In genomic region chr4:186722856-186723206, GRCh38 we compare ENCODE assay signal across 9 cellular contexts. TPM values are rescaled to one million over a fixed set of nuclear protein-coding genes. Genes with fewer than 3 reads are reported as not detected.
DNase-seq lines count a peak whose midpoint lies in the region; ATAC-seq, FAIRE-seq and TF ChIP-seq lines count a peak whose summit lies in the region.
"Had no signal": no experiment of that assay in that cellular context is flagged by ENCODE, and none has a peak within 500 bp of the region (broad histone marks: within the 10 kb centered on the region; RNA-seq: fewer than 3 reads in every experiment).

No MANE protein-coding gene starts in this region.

- H3K4me2 ChIP-seq in mammary epithelial cell (ENCODE audit: insufficient read depth, low read depth, low read length): peak overlapping the region; percentile 78

- H3K4me3 ChIP-seq in mammary epithelial cell (replicated peaks in 1 of 3; ENCODE audit: insufficient read depth in 1 of 3, low read depth in 2 of 3, low read length in 3 of 3) (peak overlapping the region; percentile 78 to 100 (median 92)), lower lobe of right lung (peak overlapping the region; percentile 77)

- ATAC-seq in activated naive CD4-positive, alpha-beta T cell treated with anti-CD3 and anti-CD28 coated beads, Interleukin-2, amount 50 U/mL, for 72 hours: no peak
- ATAC-seq in lower lobe of right lung (no peak), GM18861 (IDR thresholded peaks at IDR 0.05; ENCODE audit: unreplicated experiment) (no peak)

- BruUV-seq in mammary epithelial cell (replicated peaks; lab: Mats Ljungman, UMichigan): no TSS peak

- FAIRE-seq in RCC 7860 (lab: Jason Lieb, UNC): no peak
- FAIRE-seq in GM19239 (lab: Jason Lieb, UNC): no peak

- H3K9me3 ChIP-seq in mammary epithelial cell (replicated peaks; ENCODE audit: insufficient read depth, low read length) (peaks cover 5% of the 10 kb centered on the region), lower lobe of right lung (peaks cover 13% of the 10 kb centered on the region)

- intact Hi-C loops in mammary epithelial cell (cut with micrococcal nuclease): loop anchor here (5.0 to 10.0 kb wide), 3 partner anchors 251 to 1682 kb away; no protein-coding TSS in a partner anchor
- intact Hi-C loops in lower lobe of right lung (cut with DNase I): no loop called here

- in situ Hi-C loops in mammary epithelial cell (cut with MboI; ENCODE audit: low sequenced_read_pairs in 2 of 2): loop anchor here in 1 of 2 donors (10.0 kb wide), 1 partner anchor 402 kb away; no protein-coding TSS in a partner anchor

- H3K4me1 ChIP-seq in mammary epithelial cell (ENCODE audit: insufficient read depth, low read length) (peaks cover 18% of the 10 kb centered on the region), lower lobe of right lung (peaks cover 6% of the 10 kb centered on the region)

- TF ChIP-seq CTCF in mammary epithelial cell (conservative IDR thresholded peaks at IDR 0.05 in 1 of 2, IDR thresholded peaks at IDR 0.05 in 1 of 2; ENCODE audit: extremely low read depth in 1 of 2, insufficient read depth in 1 of 2, low read depth in 1 of 2, low read length in 2 of 2) (no peak), lower lobe of right lung (IDR thresholded peaks at IDR 0.05) (no peak), type B pancreatic cell (conservative IDR thresholded peaks at IDR 0.05) (no peak)

- DNase-seq in activated naive CD4-positive, alpha-beta T cell treated with anti-CD3 and anti-CD28 coated beads, Interleukin-2, amount 50 U/mL, for 72 hours (ENCODE audit: low spot score in 2 of 2): no peak
- DNase-seq in mammary epithelial cell (no peak), lower lobe of right lung (no peak), type B pancreatic cell (ENCODE audit: extremely low spot score, unreplicated experiment) (no peak), RCC 7860 (ENCODE audit: low spot score) (no peak), GM19239 (ENCODE audit: insufficient read length, low spot score) (no peak)
- DNase-seq: DND-41 had no signal

- H3K9me3 Mint-ChIP-seq in activated naive CD4-positive, alpha-beta T cell treated with anti-CD3 and anti-CD28 coated beads, Interleukin-2, amount 50 U/mL, for 24 hours: no peaks in the 10 kb centered on the region
- H3K9me3 Mint-ChIP-seq in activated naive CD4-positive, alpha-beta T cell treated with anti-CD3 and anti-CD28 coated beads, Interleukin-2, amount 50 U/mL, for 72 hours: peaks cover 5 to 6% of the 10 kb centered on the region in 2 donors
- peaks cover 1% of the 10 kb centered on the region for H3K9me3 Mint-ChIP-seq in type B pancreatic cell

- dilution Hi-C loops in mammary epithelial cell (cut with HindIII; ENCODE audit: low sequenced_read_pairs): no loop called here

- no peak overlapping the region for H3K27ac Mint-ChIP-seq in activated naive CD4-positive, alpha-beta T cell treated with anti-CD3 and anti-CD28 coated beads, Interleukin-2, amount 50 U/mL, for 24 hours
- H3K27ac Mint-ChIP-seq in activated naive CD4-positive, alpha-beta T cell treated with anti-CD3 and anti-CD28 coated beads, Interleukin-2, amount 50 U/mL, for 72 hours: peak overlapping the region in 1 of 2 donors; percentile 72
- peak overlapping the region; percentile 91 for H3K27ac Mint-ChIP-seq in type B pancreatic cell

- H3K4me1 Mint-ChIP-seq in activated naive CD4-positive, alpha-beta T cell treated with anti-CD3 and anti-CD28 coated beads, Interleukin-2, amount 50 U/mL, for 24 hours: peaks cover 14% of the 10 kb centered on the region
- peaks cover 10% of the 10 kb centered on the region for H3K4me1 Mint-ChIP-seq in type B pancreatic cell (ENCODE audit: unreplicated experiment)

- peak overlapping the region; percentile 100 for H3K9ac ChIP-seq in mammary epithelial cell (ENCODE audit: insufficient read depth, low read length)

- CTCF ChIA-PET in mammary epithelial cell (lab: Charles Lee; ENCODE audit: low non-redundant PET): no interaction called here

- H3K27me3 ChIP-seq in mammary epithelial cell (ENCODE audit: insufficient read depth, low read length): no peaks in the 10 kb centered on the region
- H3K27me3 ChIP-seq in lower lobe of right lung (ENCODE audit: low read depth): peaks cover 17% of the 10 kb centered on the region

- H3K27ac ChIP-seq in mammary epithelial cell (ENCODE audit: insufficient read depth, low read depth, low read length): peak overlapping the region; percentile 99
- peak overlapping the region; percentile 81 for H3K27ac ChIP-seq in lower lobe of right lung

- H3K4me3 Mint-ChIP-seq in activated naive CD4-positive, alpha-beta T cell treated with anti-CD3 and anti-CD28 coated beads, Interleukin-2, amount 50 U/mL, for 24 hours: peak overlapping the region; percentile 51
- H3K4me3 Mint-ChIP-seq in type B pancreatic cell: peak overlapping the region; percentile 93

- peaks cover 7% of the 10 kb centered on the region for H4K20me1 ChIP-seq in mammary epithelial cell (ENCODE audit: insufficient read depth, low read length)

- peaks cover 98% of the 10 kb centered on the region for H3K79me2 ChIP-seq in mammary epithelial cell (ENCODE audit: insufficient read depth, low read length)

- H3K27me3 Mint-ChIP-seq in activated naive CD4-positive, alpha-beta T cell treated with anti-CD3 and anti-CD28 coated beads, Interleukin-2, amount 50 U/mL, for 24 hours: peaks cover 31% of the 10 kb centered on the region
- H3K27me3 Mint-ChIP-seq in type B pancreatic cell: peaks cover 6% of the 10 kb centered on the region

- H3K36me3 ChIP-seq in mammary epithelial cell (ENCODE audit: insufficient read depth, low read length) (no peaks in the 10 kb centered on the region), lower lobe of right lung (no peaks in the 10 kb centered on the region)

- H2AFZ ChIP-seq in mammary epithelial cell (ENCODE audit: low read depth, low read length): no peak overlapping the region

- H3K36me3 Mint-ChIP-seq in activated naive CD4-positive, alpha-beta T cell treated with anti-CD3 and anti-CD28 coated beads, Interleukin-2, amount 50 U/mL, for 24 hours: no peaks in the 10 kb centered on the region
- peaks cover 5 to 20% of the 10 kb centered on the region in 2 donors for H3K36me3 Mint-ChIP-seq in activated naive CD4-positive, alpha-beta T cell treated with anti-CD3 and anti-CD28 coated beads, Interleukin-2, amount 50 U/mL, for 72 hours
- peaks cover 4% of the 10 kb centered on the region for H3K36me3 Mint-ChIP-seq in type B pancreatic cell

- WGBS in mammary epithelial cell (ENCODE audit: low coverage, missing lambda C conversion rate): 11% methylated on average over 6 of the region's 7 CpGs

RNA-seq across cellular contexts. Expression of gene FAT1, which starts 0.8 kb away (rescaled TPM):
- total RNA-seq in activated naive CD4-positive, alpha-beta T cell treated with anti-CD3 and anti-CD28 coated beads, Interleukin-2, amount 50 U/mL, for 72 hours: under 1 TPM in 1 of 2 donors, not detected in 1; 0.02 TPM
- total RNA-seq in mammary epithelial cell: 1,000 to 10,000 TPM in 1 of 2 donors, 100 to 1,000 TPM in 1; 773 to 1,267 TPM
- 307 TPM for polyA plus RNA-seq in mammary epithelial cell
- polyA minus RNA-seq in mammary epithelial cell: 1,946 TPM
- total RNA-seq in lower lobe of right lung: 106 TPM
- 188 and 197 TPM in 2 replicates for total RNA-seq in type B pancreatic cell (ENCODE audit: low replicate concordance)

Comparison
In these comparisons a context has a peak if more than half of its experiments do, and no peak if none do; other contexts are left out.
1. RNA of gene FAT1, which starts 0.8 kb away (total RNA-seq): 773 to 1,267 TPM in mammary epithelial cell, 188 to 197 TPM in type B pancreatic cell and 106 TPM in lower lobe of right lung (single experiment); 0.02 TPM in activated naive CD4-positive, alpha-beta T cell treated with anti-CD3 and anti-CD28 coated beads, Interleukin-2, amount 50 U/mL, for 72 hours; every median in the first group is over 100 times any median in the second.